Comparison of ENCODE assay signal across 8 cellular contexts in the genomic region with DNA sequence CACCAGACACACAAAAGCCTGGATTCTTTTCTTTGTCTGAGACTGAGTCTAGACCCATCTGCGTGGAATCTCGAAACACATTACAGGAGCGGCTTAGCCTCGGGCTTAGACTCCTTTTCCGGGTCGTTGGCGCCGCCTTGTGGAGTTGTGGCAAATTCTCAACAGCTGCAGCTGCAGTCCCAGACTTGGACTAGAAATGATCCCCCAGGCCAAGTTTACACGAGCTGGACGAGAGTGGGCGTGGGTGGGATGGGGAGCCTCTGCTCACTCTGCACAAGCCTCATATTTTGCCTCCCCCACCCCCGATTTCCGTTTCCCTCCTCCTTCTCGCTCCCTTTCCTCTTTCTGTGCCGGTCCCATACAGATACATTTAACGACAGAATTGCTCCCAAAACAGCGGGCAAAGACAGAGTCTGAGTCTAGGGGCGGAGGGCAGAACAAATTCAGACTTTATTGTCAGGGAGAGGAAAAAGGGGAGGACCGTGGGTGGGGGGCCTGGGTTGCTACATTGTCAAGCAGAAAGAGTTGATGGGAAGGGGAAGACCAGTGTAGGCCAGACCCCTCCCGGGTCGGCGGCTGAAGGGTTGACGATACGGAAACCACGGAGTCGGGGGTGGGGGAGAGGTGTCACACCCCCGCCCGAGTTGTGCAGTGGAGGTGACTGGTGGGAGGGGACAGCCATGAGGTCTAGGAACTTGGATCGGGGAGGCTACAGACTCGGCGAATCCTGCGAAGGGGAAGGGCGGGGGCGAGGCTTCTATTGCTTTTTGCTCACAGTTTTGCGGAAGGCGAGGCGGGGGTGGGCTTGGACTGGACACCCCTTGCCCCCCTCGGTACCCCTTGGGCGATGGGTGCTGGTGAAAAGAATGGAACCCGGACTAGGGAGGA. TPM values are rescaled to one million over a fixed set of nuclear protein-coding genes. Genes with fewer than 3 reads are reported as not detected.
DNase-seq lines count a peak whose midpoint lies in the region; ATAC-seq lines count a peak whose summit lies in the region.

No MANE protein-coding gene starts in this region.

- peak; percentile 85 for ATAC-seq in GM19035 (IDR thresholded peaks at IDR 0.05; ENCODE audit: unreplicated experiment)
- peak; percentile 53 for ATAC-seq in HG03469 (IDR thresholded peaks at IDR 0.05; ENCODE audit: unreplicated experiment)

- H3K27me3 Mint-ChIP-seq in activated CD4-positive, alpha-beta memory T cell treated with anti-CD3 and anti-CD28 coated beads for 36 hours = peaks cover 3% of the 10 kb centered on the region

- CTCF ChIA-PET in activated CD4-positive, alpha-beta memory T cell treated with anti-CD3 and anti-CD28 coated beads for 36 hours (lab: Charles Lee) = interaction anchor here (0.6 to 3.0 kb wide), 34 partner anchors 8 to 161 kb away, joined by 3 to 96 read pairs (median 6); a partner anchor contains a TSS

- intact Hi-C loops in activated CD4-positive, alpha-beta memory T cell treated with anti-CD3 and anti-CD28 coated beads for 36 hours (cut with micrococcal nuclease) = loop anchor here (1.0 to 10.0 kb wide), 8 partner anchors 10 to 364 kb away; a partner anchor contains a TSS

- H3K4me3 Mint-ChIP-seq in activated CD4-positive, alpha-beta memory T cell treated with anti-CD3 and anti-CD28 coated beads for 36 hours = no peak overlapping the region

- no peaks in the 10 kb centered on the region for H3K9me3 Mint-ChIP-seq in activated CD4-positive, alpha-beta memory T cell treated with anti-CD3 and anti-CD28 coated beads for 36 hours

- H3K4me1 Mint-ChIP-seq in activated CD4-positive, alpha-beta memory T cell treated with anti-CD3 and anti-CD28 coated beads for 36 hours (ENCODE audit: low read depth) = peaks cover 39% of the 10 kb centered on the region

- POLR2A ChIA-PET in activated CD4-positive, alpha-beta memory T cell treated with anti-CD3 and anti-CD28 coated beads for 36 hours (lab: Charles Lee) = no interaction called here

- DNase-seq in AG20443 (ENCODE audit: low spot score) (peak; percentile 84), NCI-H774 (lab: John Stamatoyannopoulos, UW) (peak; percentile 72), ecto neural progenitor cell (ENCODE audit: low spot score) (peak; percentile 92), medulla oblongata (ENCODE audit: extremely low spot score) (peak; percentile 96)
- DNase-seq in activated CD4-positive, alpha-beta memory T cell treated with anti-CD3 and anti-CD28 coated beads for 36 hours = peak; percentile 93
- peak; percentile 79 to 88 (median 83) for DNase-seq in stimulated activated CD4-positive, alpha-beta T cell treated with anti-CD3 and anti-CD28 coated beads, TNF-alpha, amount 100 ng/mL, for 48 hours (ENCODE audit: low read depth in 3 of 3)

- H3K27ac Mint-ChIP-seq in activated CD4-positive, alpha-beta memory T cell treated with anti-CD3 and anti-CD28 coated beads for 36 hours = no peak overlapping the region

- no peaks in the 10 kb centered on the region for H3K36me3 Mint-ChIP-seq in activated CD4-positive, alpha-beta memory T cell treated with anti-CD3 and anti-CD28 coated beads for 36 hours

RNA-seq across cellular contexts. Expression of a gene that starts 4.7 kb away (rescaled TPM):
- total RNA-seq in activated CD4-positive, alpha-beta memory T cell treated with anti-CD3 and anti-CD28 coated beads for 36 hours = 1 to 10 TPM; 2.4 to 2.6 TPM

RNA-seq across cellular contexts. Expression of a gene that starts 15.6 kb away (rescaled TPM):
- total RNA-seq in activated CD4-positive, alpha-beta memory T cell treated with anti-CD3 and anti-CD28 coated beads for 36 hours = 1 to 10 TPM; 1.3 TPM

RNA-seq across cellular contexts. Expression of a gene that starts 44.0 kb away (rescaled TPM):
- total RNA-seq in activated CD4-positive, alpha-beta memory T cell treated with anti-CD3 and anti-CD28 coated beads for 36 hours = 100 to 1,000 TPM in 1 of 2 experiments, 10 to 100 TPM in 1; 99.0 to 110 TPM

RNA-seq across cellular contexts. Expression of a gene that starts 50.1 kb away (rescaled TPM):
- total RNA-seq in activated CD4-positive, alpha-beta memory T cell treated with anti-CD3 and anti-CD28 coated beads for 36 hours = 10 to 100 TPM; 33.8 to 34.9 TPM

Comparison
In these comparisons a context has a peak if more than half of its experiments do, and no peak if none do; other contexts are left out.
1. Peak in every context shown above with its lines: DNase-seq and ATAC-seq.